ENCODE assay signal across 8 cellular contexts in genomic region chr16:66947302-66948033, GRCh38. TPM values are rescaled to one million over a fixed set of nuclear protein-coding genes. Genes with fewer than 3 reads are reported as not detected.
DNase-seq lines count a peak whose midpoint lies in the region; ATAC-seq and TF ChIP-seq lines count a peak whose summit lies in the region.

No MANE protein-coding gene starts in this region.

- H3K27me3 Mint-ChIP-seq in central memory CD8-positive, alpha-beta T cell = peaks cover 43% of the 10 kb centered on the region

- H3K36me3 Mint-ChIP-seq in central memory CD8-positive, alpha-beta T cell (ENCODE audit: insufficient read depth) = peaks cover 4% of the 10 kb centered on the region

- no peak overlapping the region for H3K27ac Mint-ChIP-seq in central memory CD8-positive, alpha-beta T cell (ENCODE audit: low read depth)

- H3K4me1 Mint-ChIP-seq in central memory CD8-positive, alpha-beta T cell = peaks cover 23% of the 10 kb centered on the region

- no peaks in the 10 kb centered on the region for H3K9me3 Mint-ChIP-seq in central memory CD8-positive, alpha-beta T cell

- DNase-seq in NCI-H2227 treated with DMSO at 0.1 percent for 48 hours (lab: John Stamatoyannopoulos, UW) (peak; percentile 56), kidney epithelial cell (ENCODE audit: low read depth) (no peak)
- peak; percentile 74 for DNase-seq in activated CD4-positive, CD25-positive, alpha-beta regulatory T cell treated with anti-CD3 and anti-CD28 coated beads, Interleukin-2, amount 50 U/mL, for 16 hours (ENCODE audit: low read depth, low spot score)
- peak; percentile 70 to 73 for DNase-seq in central memory CD8-positive, alpha-beta T cell (ENCODE audit: low spot score in 2 of 2)
- DNase-seq in stimulated activated CD4-positive, alpha-beta T cell treated with anti-CD3 and anti-CD28 coated beads, Interleukin-15, amount 100 ng/mL, for 48 hours (ENCODE audit: low read depth in 2 of 2) = peak; percentile 61 to 82

- TF ChIP-seq CTCF in GM12875 (IDR thresholded peaks at IDR 0.05; ENCODE audit: borderline replicate concordance, insufficient read depth, low read depth, low read length) (peak; percentile 75; the same call in 1 of the 2 replicates), kidney epithelial cell (IDR thresholded peaks at IDR 0.05; ENCODE audit: insufficient read depth, low read length, poor library complexity, severe bottlenecking) (peak; percentile 82)

- peak; percentile 45 for ATAC-seq in HG03039 (IDR thresholded peaks at IDR 0.05; ENCODE audit: unreplicated experiment)
- ATAC-seq in central memory CD8-positive, alpha-beta T cell (replicated peaks; ENCODE audit: extremely low read depth, poor library complexity, severe bottlenecking) = peak; percentile 90
- ATAC-seq in GM21528 (IDR thresholded peaks at IDR 0.05; ENCODE audit: low FRiP score, unreplicated experiment) = no peak

- peak overlapping the region; percentile 36 for H3K4me3 ChIP-seq in GM12875 (ENCODE audit: low read depth, low read length)
- peak overlapping the region; percentile 15 for H3K4me3 ChIP-seq in kidney epithelial cell (ENCODE audit: low read depth, low read length)

- no peaks in the 10 kb centered on the region for H3K36me3 ChIP-seq in kidney epithelial cell (ENCODE audit: control insufficient read depth, insufficient read depth, low read length)

- H3K27me3 ChIP-seq in kidney epithelial cell (ENCODE audit: control insufficient read depth, insufficient read depth, low read length) = peaks cover 17% of the 10 kb centered on the region

- peak overlapping the region; percentile 81 for H3K4me3 Mint-ChIP-seq in central memory CD8-positive, alpha-beta T cell

RNA-seq across cellular contexts. Expression of gene CES2, which starts 12.2 kb away (rescaled TPM):
- total RNA-seq in kidney epithelial cell = 44.4 and 48.0 TPM in 2 replicates

RNA-seq across cellular contexts. Expression of gene CIAO2B, which starts 13.3 kb away (rescaled TPM):
- total RNA-seq in kidney epithelial cell = 156 and 164 TPM in 2 replicates

RNA-seq across cellular contexts. Expression of gene CES3, which starts 13.6 kb away (rescaled TPM):
- 0.07 TPM in 1 of 2 replicates, not detected in the other for total RNA-seq in kidney epithelial cell

RNA-seq across cellular contexts. Expression of gene RRAD, which starts 22.1 kb away (rescaled TPM):
- total RNA-seq in kidney epithelial cell = 32.9 and 36.8 TPM in 2 replicates

RNA-seq across cellular contexts. Expression of gene CDH16, which starts 28.8 kb away (rescaled TPM):
- total RNA-seq in kidney epithelial cell = 0.33 and 5.0 TPM in 2 replicates
